17 cellular contexts compared by ENCODE assay signal in genomic region chr2:890214-890613, GRCh38.
"Had no signal": no experiment of that assay in that cellular context is flagged by ENCODE, and none has a peak within 500 bp of the region (broad histone marks: within the 10 kb centered on the region; RNA-seq: fewer than 3 reads in every experiment).

No MANE protein-coding gene starts in this region.

- H3K27ac Mint-ChIP-seq: naive thymus-derived CD4-positive, alpha-beta T cell; nephron progenitor cell had no signal

- DNase-seq: effector CD4-positive, alpha-beta T cell; heart left ventricle; hypothalamus; left lung; lower lobe of right lung; mesenchymal stem cell; naive thymus-derived CD4-positive, alpha-beta T cell; nephron progenitor cell; sigmoid colon; stimulated activated CD4-positive, alpha-beta T cell treated with anti-CD3 and anti-CD28 coated beads, Interleukin-4, amount 100 ng/mL, for 4 hours; stimulated activated naive CD4-positive, alpha-beta T cell; stomach; substantia nigra had no signal

- ATAC-seq: esophagus mucosa; heart left ventricle; left lung; lower lobe of right lung; naive thymus-derived CD4-positive, alpha-beta T cell had no signal

- H3K4me1 ChIP-seq: heart left ventricle, left lung, lower lobe of right lung, sigmoid colon, stomach had no signal

- H3K4me3 Mint-ChIP-seq: naive thymus-derived CD4-positive, alpha-beta T cell; nephron progenitor cell had no signal

- H3K9me3 ChIP-seq: heart left ventricle, left lung, lower lobe of right lung, sigmoid colon, stomach, thoracic aorta had no signal

- H3K27ac ChIP-seq: coronary artery, heart left ventricle, left lung, lower lobe of right lung, sigmoid colon, skin epidermis, stomach, thoracic aorta had no signal

- H3K4me3 ChIP-seq: coronary artery, heart left ventricle, left lung, lower lobe of right lung, sigmoid colon, skin epidermis, stomach, thoracic aorta had no signal

- H3K36me3 ChIP-seq: heart left ventricle, left lung, lower lobe of right lung, sigmoid colon, stomach, thoracic aorta had no signal

- H3K36me3 Mint-ChIP-seq: naive thymus-derived CD4-positive, alpha-beta T cell had no signal
